Comparison of ENCODE assay signal across 1 cellular context in the genomic region with DNA sequence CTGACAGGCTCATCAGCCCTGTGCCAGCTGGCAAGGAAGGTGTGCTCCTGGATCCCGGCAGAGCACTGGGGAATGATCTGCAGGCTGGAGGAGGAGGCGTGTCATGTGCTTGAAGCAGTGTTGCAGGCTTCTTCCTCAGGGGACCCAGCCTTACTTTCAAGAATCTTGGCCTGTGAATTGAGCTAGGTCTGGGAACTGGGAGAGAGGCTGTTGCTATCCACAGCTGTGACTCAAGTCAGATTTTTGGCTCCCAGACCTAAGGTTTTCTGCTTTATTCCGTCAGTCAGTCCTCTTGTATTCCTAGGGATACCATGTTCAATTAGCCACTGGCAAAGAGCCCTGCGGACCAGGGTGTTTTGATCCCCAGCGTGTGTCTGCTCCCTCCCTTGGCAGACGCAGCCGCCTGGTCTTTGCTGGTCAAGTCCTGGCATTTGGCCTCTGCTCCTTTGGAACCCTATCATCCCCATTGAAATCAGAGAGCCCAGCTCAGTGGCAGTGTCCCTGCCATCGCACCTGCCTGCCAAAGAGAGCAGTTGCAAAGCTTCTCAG.
TF ChIP-seq lines count a peak whose summit lies in the region.

No MANE protein-coding gene starts in this region.

TF ChIP-seq in IMR-90, 13 proteins besides CTCF, POLR2A, EP300 and RAD21 (continued from another document):
- TF ChIP-seq, protein P1, sequence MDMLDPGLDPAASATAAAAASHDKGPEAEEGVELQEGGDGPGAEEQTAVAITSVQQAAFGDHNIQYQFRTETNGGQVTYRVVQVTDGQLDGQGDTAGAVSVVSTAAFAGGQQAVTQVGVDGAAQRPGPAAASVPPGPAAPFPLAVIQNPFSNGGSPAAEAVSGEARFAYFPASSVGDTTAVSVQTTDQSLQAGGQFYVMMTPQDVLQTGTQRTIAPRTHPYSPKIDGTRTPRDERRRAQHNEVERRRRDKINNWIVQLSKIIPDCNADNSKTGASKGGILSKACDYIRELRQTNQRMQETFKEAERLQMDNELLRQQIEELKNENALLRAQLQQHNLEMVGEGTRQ (IDR thresholded peaks at IDR 0.05; ENCODE audit: low read depth, low read length) = no peak
- TF ChIP-seq RCOR1 (IDR thresholded peaks at IDR 0.05; ENCODE audit: insufficient replicate concordance, low read length) = no peak
- no peak for TF ChIP-seq MAZ (IDR thresholded peaks at IDR 0.05; ENCODE audit: borderline replicate concordance, low read depth, low read length)
- TF ChIP-seq CHD1 (IDR thresholded peaks at IDR 0.05; ENCODE audit: low read depth, low read length) = no peak
- no peak for TF ChIP-seq SMC3 (IDR thresholded peaks at IDR 0.05; ENCODE audit: low read depth, low read length)
- no peak for TF ChIP-seq RFX5 (IDR thresholded peaks at IDR 0.05; ENCODE audit: low read depth, low read length)
- no peak for TF ChIP-seq BHLHE40 (IDR thresholded peaks at IDR 0.05; ENCODE audit: low read depth, low read length)
- TF ChIP-seq ELK1 (IDR thresholded peaks at IDR 0.05; ENCODE audit: borderline replicate concordance, low read depth, low read length) = no peak
